In genomic region chr20:51542894-51543788, GRCh38 we compare ENCODE assay signal across 8 cellular contexts. TPM values are rescaled to one million over a fixed set of nuclear protein-coding genes. Genes with fewer than 3 reads are reported as not detected.
DNase-seq lines count a peak whose midpoint lies in the region; ATAC-seq and TF ChIP-seq lines count a peak whose summit lies in the region.

No MANE protein-coding gene starts in this region.

- no peak overlapping the region for H2BK5ac ChIP-seq in trophoblast cell (ENCODE audit: low read depth, low read length, poor library complexity)

- peak; percentile 3 for ATAC-seq in esophagus mucosa
- no peak for ATAC-seq in HG03571 (IDR thresholded peaks at IDR 0.05; ENCODE audit: unreplicated experiment)

- H3K14ac ChIP-seq in trophoblast cell (ENCODE audit: low read length) = no peak overlapping the region

- DNase-seq in GM06990 (ENCODE audit: extremely low read depth, insufficient read length) = no peak
- DNase-seq in NAMALWA (ENCODE audit: low spot score) = peak; percentile 22
- DNase-seq in trophoblast cell = no peak
- DNase-seq in NCI-H748 treated with DMSO at 0.1 percent for 48 hours (lab: John Stamatoyannopoulos, UW) = no peak
- no peak for DNase-seq in central memory CD4-positive, alpha-beta T cell
- no peak for DNase-seq in HT-29 (ENCODE audit: low spot score)

- H3K27me3 ChIP-seq in GM06990 (replicated peaks; ENCODE audit: control insufficient read depth, insufficient read depth, low read length) (peaks cover 1% of the 10 kb centered on the region), trophoblast cell (ENCODE audit: insufficient read depth, low read length) (peaks cover 3% of the 10 kb centered on the region)

- no peak overlapping the region for H2BK12ac ChIP-seq in trophoblast cell (ENCODE audit: low read length)

- H3K4me3 ChIP-seq in GM06990 (replicated peaks; ENCODE audit: low read depth, low read length) (peak overlapping the region; percentile 58), trophoblast cell (ENCODE audit: low read depth, low read length) (peak overlapping the region; percentile 18)

- no peak overlapping the region for H3K9ac ChIP-seq in trophoblast cell (ENCODE audit: low read length)

- H3K4me2 ChIP-seq in trophoblast cell (ENCODE audit: low read length) = peak overlapping the region; percentile 63

- no CpG with 5 or more reads among the region's 30 CpGs for WGBS in trophoblast cell (ENCODE audit: extremely low coverage, insufficient coverage, insufficient read length)

- H3K9me3 ChIP-seq in trophoblast cell (ENCODE audit: insufficient read depth, low read depth, low read length) = no peaks in the 10 kb centered on the region

- H3K4ac ChIP-seq in trophoblast cell (ENCODE audit: low read depth, low read length) = no peak overlapping the region

- no peak overlapping the region for H3K23ac ChIP-seq in trophoblast cell (ENCODE audit: low read length)

- H2AK5ac ChIP-seq in trophoblast cell (ENCODE audit: low read length) = no peak overlapping the region

- peaks cover 3% of the 10 kb centered on the region for H3K36me3 ChIP-seq in GM06990 (ENCODE audit: control insufficient read depth, insufficient read depth, low read length)
- H3K36me3 ChIP-seq in trophoblast cell (ENCODE audit: control insufficient read depth in 1 of 2, insufficient read depth in 2 of 2, low read length in 2 of 2) = peaks cover 0 to 2% of the 10 kb centered on the region in 2 experiments

- H3K4me1 ChIP-seq in trophoblast cell (ENCODE audit: control insufficient read depth in 1 of 2, insufficient read depth in 2 of 2, low read length in 2 of 2) = peaks cover 16 to 20% of the 10 kb centered on the region in 2 experiments

- no peak for TF ChIP-seq CTCF in GM06990 (IDR thresholded peaks at IDR 0.05; ENCODE audit: insufficient read depth, low read length, poor library complexity, severe bottlenecking)

- H2BK120ac ChIP-seq in trophoblast cell (ENCODE audit: insufficient read depth, low read length, poor library complexity) = peak overlapping the region; percentile 14

- H4K12ac ChIP-seq in trophoblast cell (ENCODE audit: low read depth, low read length) = no peak overlapping the region

- no peak overlapping the region for H4K8ac ChIP-seq in trophoblast cell (ENCODE audit: low read depth, low read length)

- no peak overlapping the region for H3K27ac ChIP-seq in trophoblast cell (ENCODE audit: low read depth, low read length)

- no peak overlapping the region for H4K91ac ChIP-seq in trophoblast cell (ENCODE audit: low read depth, low read length)

- H3K79me2 ChIP-seq in trophoblast cell (ENCODE audit: control insufficient read depth, insufficient read depth, low read length, poor library complexity) = no peaks in the 10 kb centered on the region

- H2AFZ ChIP-seq in trophoblast cell (ENCODE audit: insufficient read depth, low read length, poor library complexity) = peak overlapping the region; percentile 8

- peak overlapping the region; percentile 39 for H3K18ac ChIP-seq in trophoblast cell (ENCODE audit: low read length)

- peaks cover 8% of the 10 kb centered on the region for H3K79me1 ChIP-seq in trophoblast cell (ENCODE audit: low read length)

RNA-seq across cellular contexts. Expression of gene NFATC2, which starts 0.6 kb away (rescaled TPM):
- total RNA-seq in esophagus mucosa = 0.76 TPM
- polyA plus RNA-seq in trophoblast cell (2013) = 6.7 and 7.6 TPM in 2 replicates
- total RNA-seq in HT-29 (2014; rRNA removed; shearing (Covaris generic)) = 0.51 and 0.57 TPM in 2 replicates
